In genomic region chr1:61007534-61008364, GRCh38 we compare ENCODE assay signal across 19 cellular contexts.
DNase-seq lines count a peak whose midpoint lies in the region; ATAC-seq, FAIRE-seq and TF ChIP-seq lines count a peak whose summit lies in the region.
"Had no signal": no experiment of that assay in that cellular context is flagged by ENCODE, and none has a peak within 500 bp of the region (broad histone marks: within the 10 kb centered on the region; RNA-seq: fewer than 3 reads in every experiment).

No MANE protein-coding gene starts in this region.

- in situ Hi-C loops in HepG2 (cut with HindIII; ENCODE audit: extremely low pct_ligation_motif_present, low pct_unique_long_range_greater_than_20kb) = no loop called here
- in situ Hi-C loops in K562 (cut with MboI) = no loop called here
- in situ Hi-C loops in G401 (cut with HindIII; ENCODE audit: low sequenced_read_pairs) = no loop called here

- 49% methylated on average over 5 of the region's 5 CpGs for WGBS in HepG2 (ENCODE audit: low lambda C conversion rate)
- 72% methylated on average over 5 of the region's 5 CpGs for WGBS in right lobe of liver (ENCODE audit: insufficient coverage, low coverage, low lambda C conversion rate, missing lambda C conversion rate)
- 62% methylated on average over 3 of the region's 5 CpGs for WGBS in K562 (ENCODE audit: insufficient coverage, low coverage, missing lambda C conversion rate)
- WGBS in neuronal stem cell (ENCODE audit: extremely low coverage in 2 of 2, insufficient read length in 2 of 2, insufficient replicate concordance in 1 of 2), 2 donors = no CpG with 5 or more reads among the region's 5 CpGs

- H3K4me1 Mint-ChIP-seq in Calu3 (ENCODE audit: low read depth, unreplicated experiment) = no peaks in the 10 kb centered on the region
- H3K4me1 Mint-ChIP-seq: B cell had no signal

- no peak overlapping the region for H2BK15ac ChIP-seq in neuronal stem cell (ENCODE audit: low read length)

- no peaks in the 10 kb centered on the region for H3K9me3 Mint-ChIP-seq in Calu3 (ENCODE audit: low read depth, unreplicated experiment)
- H3K9me3 Mint-ChIP-seq: CD4-positive, alpha-beta T cell had no signal

- H2BK120ac ChIP-seq in neuronal stem cell (ENCODE audit: low read depth, low read length) = no peak overlapping the region

- TF ChIP-seq POLR2A in HepG2 (IDR thresholded peaks at IDR 0.05; ENCODE audit: insufficient read depth in 1 of 2, low read depth in 2 of 2, low read length in 2 of 2) = no peak
- TF ChIP-seq POLR2A in right lobe of liver (IDR thresholded peaks at IDR 0.05) = no peak
- TF ChIP-seq POLR2A in K562 (conservative IDR thresholded peaks at IDR 0.05) = no peak

- H2BK5ac ChIP-seq in neuronal stem cell (ENCODE audit: low read length) = no peak overlapping the region

- no peak overlapping the region for H3K9ac ChIP-seq in HepG2 (ENCODE audit: insufficient read depth, low read depth, low read length)
- H3K9ac ChIP-seq in K562 (ENCODE audit: insufficient read depth in 1 of 2, low read depth in 2 of 2, low read length in 2 of 2) = no peak overlapping the region
- no peak overlapping the region for H3K9ac ChIP-seq in neuronal stem cell (ENCODE audit: low read depth, low read length, poor library complexity)
- H3K9ac ChIP-seq: KMS-11 had no signal

- H3K18ac ChIP-seq in neuronal stem cell (ENCODE audit: low read length) = no peak overlapping the region

- no peaks in the 10 kb centered on the region for H3K79me1 ChIP-seq in neuronal stem cell (ENCODE audit: low read depth, low read length)

- H3K4me3 Mint-ChIP-seq in Calu3 (ENCODE audit: low read depth, unreplicated experiment) = no peak overlapping the region
- H3K4me3 Mint-ChIP-seq: B cell; CD4-positive, alpha-beta T cell had no signal

- H3K27ac Mint-ChIP-seq in Calu3 (ENCODE audit: unreplicated experiment) = no peak overlapping the region
- H3K27ac Mint-ChIP-seq: B cell; CD4-positive, alpha-beta T cell had no signal

- no peak overlapping the region for H3K4ac ChIP-seq in neuronal stem cell (ENCODE audit: low read length)

- no peak overlapping the region for H3K4me2 ChIP-seq in HepG2 (ENCODE audit: low read depth, low read length)
- H3K4me2 ChIP-seq in K562 (ENCODE audit: insufficient read depth, low read length) = no peak overlapping the region
- no peak overlapping the region for H3K4me2 ChIP-seq in neuronal stem cell (ENCODE audit: insufficient read depth, low read length, poor library complexity, severe bottlenecking)
- H3K4me2 ChIP-seq: KMS-11 had no signal

- no peak overlapping the region for H3K14ac ChIP-seq in neuronal stem cell (ENCODE audit: low read length)

- intact Hi-C loops in HepG2 (cut with micrococcal nuclease; ENCODE audit: unreplicated experiment) (no loop called here), right lobe of liver (cut with DNase I) (no loop called here), K562 (cut with micrococcal nuclease) (no loop called here), Calu3 (cut with micrococcal nuclease; ENCODE audit: unreplicated experiment) (no loop called here)

- H2AFZ ChIP-seq in HepG2 (ENCODE audit: low read length) (no peak overlapping the region), K562 (ENCODE audit: low read depth, low read length) (peak overlapping the region; percentile 34), neuronal stem cell (ENCODE audit: low read length) (no peak overlapping the region)

- no peak for DNase-seq in HepG2 (ENCODE audit: low spot score)
- DNase-seq in right lobe of liver = no peak
- no peak for DNase-seq in K562 (ENCODE audit: extremely low read depth in 1 of 4, low spot score in 3 of 4)
- peak; percentile 29 for DNase-seq in neuronal stem cell (ENCODE audit: low spot score)
- no peak for DNase-seq in Calu3
- no peak for DNase-seq in G401 (ENCODE audit: low spot score)
- DNase-seq in epidermal melanocyte (ENCODE audit: insufficient read length, low spot score) = no peak
- DNase-seq: C1 segment of cervical spinal cord; CD4-positive, alpha-beta T cell; DMS79; EL; GDM1 had no signal

- FAIRE-seq in HepG2 (lab: Jason Lieb, UNC) = no peak
- no peak for FAIRE-seq in K562 (lab: Jason Lieb, UNC)
- FAIRE-seq: GM12892, GM19239, H54 had no signal

- H3K4me3 ChIP-seq in HepG2 (replicated peaks in 1 of 3; ENCODE audit: insufficient read depth in 1 of 3, low read depth in 2 of 3, low read length in 3 of 3) = no peak overlapping the region
- H3K4me3 ChIP-seq in right lobe of liver = no peak overlapping the region
- H3K4me3 ChIP-seq in K562 = no peak overlapping the region
- H3K4me3 ChIP-seq in neuronal stem cell (ENCODE audit: low read length in 2 of 2) = no peak overlapping the region

- H4K8ac ChIP-seq in neuronal stem cell (ENCODE audit: low read depth, low read length) = no peak overlapping the region

- TF ChIP-seq EP300 in HepG2 (IDR thresholded peaks at IDR 0.05; ENCODE audit: low read depth in 2 of 2, low read length in 2 of 2) = no peak
- no peak for TF ChIP-seq EP300 in HepG2 (CRISPR knock-in tag; IDR thresholded peaks at IDR 0.05; ENCODE audit: borderline replicate concordance)
- TF ChIP-seq EP300 in K562 (IDR thresholded peaks at IDR 0.05; ENCODE audit: low read length) = no peak

- ATAC-seq in HepG2 = no peak
- no peak for ATAC-seq in right lobe of liver
- no peak for ATAC-seq in K562
- ATAC-seq: HCT116 had no signal

- H3K27ac ChIP-seq in HepG2 (ENCODE audit: extremely low read length, insufficient read depth, low read length) (no peak overlapping the region), right lobe of liver (no peak overlapping the region), K562 (ENCODE audit: extremely low read depth, low read depth, low read length) (no peak overlapping the region), neuronal stem cell (replicated peaks; ENCODE audit: low read length) (no peak overlapping the region)
- H3K27ac ChIP-seq: HL-60, KMS-11 had no signal

- TF ChIP-seq CTCF in HepG2 (CRISPR knock-in tag; IDR thresholded peaks at IDR 0.05) (no peak), right lobe of liver (IDR thresholded peaks at IDR 0.05) (no peak), K562 (IDR thresholded peaks at IDR 0.05 in 2 of 3, conservative IDR thresholded peaks at IDR 0.05 in 1 of 3; ENCODE audit: insufficient read depth in 2 of 3, low read depth in 1 of 3, low read length in 3 of 3) (no peak), Calu3 (IDR thresholded peaks at IDR 0.05; ENCODE audit: unreplicated experiment) (no peak)

- H3K23ac ChIP-seq in neuronal stem cell (ENCODE audit: low read depth, low read length, poor library complexity) = no peak overlapping the region

- H3K79me2 ChIP-seq in HepG2 (ENCODE audit: insufficient read depth, low read length) = no peaks in the 10 kb centered on the region
- H3K79me2 ChIP-seq in K562 (ENCODE audit: control insufficient read depth, insufficient read depth, low read length) = no peaks in the 10 kb centered on the region

- no peak overlapping the region for H2BK12ac ChIP-seq in neuronal stem cell (ENCODE audit: low read length)

- H4K20me1 ChIP-seq in HepG2 (ENCODE audit: insufficient read depth, low read length) (no peaks in the 10 kb centered on the region), K562 (replicated peaks; ENCODE audit: control insufficient read depth, insufficient read depth, low read length) (no peaks in the 10 kb centered on the region)

- H3K36me3 Mint-ChIP-seq in Calu3 (ENCODE audit: insufficient read depth, unreplicated experiment) = no peaks in the 10 kb centered on the region

- no peak overlapping the region for H4K91ac ChIP-seq in neuronal stem cell (ENCODE audit: low read depth, low read length, poor library complexity)

- POLR2A ChIA-PET in HepG2 (lab: Yijun Ruan, JAX) = no interaction called here
- POLR2A ChIA-PET in K562 (lab: Yijun Ruan, JAX) = interaction anchor here (0.6 to 1.7 kb wide), 3 partner anchors 9 to 325 kb away, joined by 3 to 7 read pairs (median 4); partner anchors contain the start of gene NFIA

- BruUV-seq in HepG2 (replicated peaks; lab: Mats Ljungman, UMichigan) (no TSS peak), K562 (replicated peaks; lab: Mats Ljungman, UMichigan) (no TSS peak), Calu3 (replicated peaks; lab: Mats Ljungman, UMichigan) (no TSS peak)

- CTCF ChIA-PET in HepG2 (lab: Yijun Ruan, JAX; ENCODE audit: low intra/inter-chr PET ratio, low total read pairs) (no interaction called here), K562 (lab: Yijun Ruan, JAX; ENCODE audit: low intra/inter-chr PET ratio) (no interaction called here), Calu3 (lab: Charles Lee) (interaction anchor here (0.5 to 0.7 kb wide), 2 partner anchors 158 to 771 kb away, joined by 3 to 7 read pairs; no protein-coding TSS in a partner anchor)

- H3K27me3 Mint-ChIP-seq in Calu3 (ENCODE audit: unreplicated experiment) = peaks cover 25% of the 10 kb centered on the region

- no peak overlapping the region for H2AK5ac ChIP-seq in neuronal stem cell (ENCODE audit: low read depth, low read length)

- H3K36me3 ChIP-seq in HepG2 (replicated peaks in 1 of 2; ENCODE audit: control insufficient read depth in 1 of 2, insufficient read depth in 2 of 2, low read length in 2 of 2) (no peaks in the 10 kb centered on the region), right lobe of liver (no peaks in the 10 kb centered on the region), K562 (ENCODE audit: control insufficient read depth, insufficient read depth, low read length) (no peaks in the 10 kb centered on the region), neuronal stem cell (replicated peaks in 1 of 2; ENCODE audit: control insufficient read depth in 2 of 2, insufficient read depth in 2 of 2, low read length in 2 of 2) (no peaks in the 10 kb centered on the region)

- no peak for TF ChIP-seq RAD21 in HepG2 (CRISPR knock-in tag; IDR thresholded peaks at IDR 0.05)
- no peak for TF ChIP-seq RAD21 in K562 (CRISPR knock-in tag; conservative IDR thresholded peaks at IDR 0.05 in 1 of 2, IDR thresholded peaks at IDR 0.05 in 1 of 2)

- H3K27me3 ChIP-seq in HepG2 (ENCODE audit: control insufficient read depth in 1 of 2, insufficient read depth in 2 of 2, low read length in 2 of 2) (no peaks in the 10 kb centered on the region; a peak in 1 of 5 replicates), right lobe of liver (no peaks in the 10 kb centered on the region), K562 (ENCODE audit: control insufficient read depth in 2 of 2, insufficient read depth in 2 of 2, low read length in 2 of 2) (no peaks in the 10 kb centered on the region), neuronal stem cell (ENCODE audit: control insufficient read depth in 3 of 3, insufficient read depth in 3 of 3, low read depth in 1 of 3, low read length in 3 of 3) (peaks cover 0 to 8% (median 4%) of the 10 kb centered on the region in 3 experiments)

- H3K4me1 ChIP-seq in HepG2 (ENCODE audit: insufficient read depth, low read length) (no peaks in the 10 kb centered on the region), right lobe of liver (no peaks in the 10 kb centered on the region), K562 (replicated peaks in 1 of 2; ENCODE audit: control insufficient read depth in 2 of 2, insufficient read depth in 2 of 2, low read length in 2 of 2) (peaks cover 11 to 26% of the 10 kb centered on the region in 2 experiments; a peak in 4 of 5 replicates), neuronal stem cell (ENCODE audit: control insufficient read depth in 2 of 2, insufficient read depth in 1 of 2, low read depth in 1 of 2, low read length in 2 of 2) (peaks cover 0 to 8% of the 10 kb centered on the region in 2 donors)

- no peaks in the 10 kb centered on the region for H3K9me1 ChIP-seq in K562 (ENCODE audit: control insufficient read depth, insufficient read depth, low read length)

- H3K9me3 ChIP-seq in HepG2 (ENCODE audit: low read length) (no peaks in the 10 kb centered on the region), right lobe of liver (no peaks in the 10 kb centered on the region), K562 (replicated peaks; ENCODE audit: control insufficient read depth, insufficient read depth, low read depth, low read length) (no peaks in the 10 kb centered on the region), neuronal stem cell (replicated peaks in 1 of 2; ENCODE audit: control insufficient read depth in 2 of 2, insufficient read depth in 1 of 2, low read depth in 1 of 2, low read length in 2 of 2) (no peaks in the 10 kb centered on the region)

Comparison
In these comparisons a context has a peak if more than half of its experiments do, and no peak if none do; other contexts are left out.
1. Of the 241 proteins assayed by ChIP-seq in both HepG2 and K562: peak only in HepG2: none; only in K562: CEBPG, EHMT2 and MAFG; in both: CEBPB, MAFF and MAFK; in neither: 234; mixed calls (peak in some experiments, not most) for 1.